In the genomic region with DNA sequence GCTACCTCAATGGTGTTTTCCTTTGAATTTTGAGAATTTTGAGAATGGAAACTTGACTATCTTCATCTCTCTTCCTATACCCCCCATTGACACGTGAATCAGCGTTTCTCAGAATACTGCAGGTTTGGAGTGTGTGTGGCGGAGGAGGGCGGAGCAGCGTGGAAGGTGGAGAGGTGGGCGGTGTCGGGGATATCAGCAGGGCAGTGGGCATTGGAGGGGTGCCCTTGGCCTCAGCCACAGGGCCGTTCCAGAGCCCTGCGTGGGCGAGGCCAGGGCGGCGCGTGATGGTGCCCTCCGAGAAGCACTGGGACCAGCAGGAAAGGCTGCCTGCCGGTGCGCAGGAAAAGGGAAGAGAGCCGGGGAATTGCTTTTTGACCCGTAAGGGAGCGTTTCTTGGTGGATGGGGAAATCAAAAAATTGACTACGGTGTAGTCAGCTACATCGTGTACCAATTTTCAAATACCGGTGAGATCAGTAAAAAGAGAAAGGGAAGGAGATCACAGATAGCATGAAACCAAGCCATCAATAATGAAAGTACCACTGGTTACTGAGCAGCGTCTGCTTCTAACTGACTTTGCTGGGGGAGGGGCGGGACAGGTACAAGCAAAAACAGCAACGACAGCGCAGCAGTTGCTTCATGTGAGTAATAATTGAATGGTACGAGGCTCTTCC, we compare ENCODE assay signal across 1 cellular context.
TF ChIP-seq lines count a peak whose summit lies in the region.

No MANE protein-coding gene starts in this region.

TF ChIP-seq in H1, 55 proteins besides CTCF, POLR2A, EP300 and RAD21 (continued from another document):
- TF ChIP-seq, protein P1, sequence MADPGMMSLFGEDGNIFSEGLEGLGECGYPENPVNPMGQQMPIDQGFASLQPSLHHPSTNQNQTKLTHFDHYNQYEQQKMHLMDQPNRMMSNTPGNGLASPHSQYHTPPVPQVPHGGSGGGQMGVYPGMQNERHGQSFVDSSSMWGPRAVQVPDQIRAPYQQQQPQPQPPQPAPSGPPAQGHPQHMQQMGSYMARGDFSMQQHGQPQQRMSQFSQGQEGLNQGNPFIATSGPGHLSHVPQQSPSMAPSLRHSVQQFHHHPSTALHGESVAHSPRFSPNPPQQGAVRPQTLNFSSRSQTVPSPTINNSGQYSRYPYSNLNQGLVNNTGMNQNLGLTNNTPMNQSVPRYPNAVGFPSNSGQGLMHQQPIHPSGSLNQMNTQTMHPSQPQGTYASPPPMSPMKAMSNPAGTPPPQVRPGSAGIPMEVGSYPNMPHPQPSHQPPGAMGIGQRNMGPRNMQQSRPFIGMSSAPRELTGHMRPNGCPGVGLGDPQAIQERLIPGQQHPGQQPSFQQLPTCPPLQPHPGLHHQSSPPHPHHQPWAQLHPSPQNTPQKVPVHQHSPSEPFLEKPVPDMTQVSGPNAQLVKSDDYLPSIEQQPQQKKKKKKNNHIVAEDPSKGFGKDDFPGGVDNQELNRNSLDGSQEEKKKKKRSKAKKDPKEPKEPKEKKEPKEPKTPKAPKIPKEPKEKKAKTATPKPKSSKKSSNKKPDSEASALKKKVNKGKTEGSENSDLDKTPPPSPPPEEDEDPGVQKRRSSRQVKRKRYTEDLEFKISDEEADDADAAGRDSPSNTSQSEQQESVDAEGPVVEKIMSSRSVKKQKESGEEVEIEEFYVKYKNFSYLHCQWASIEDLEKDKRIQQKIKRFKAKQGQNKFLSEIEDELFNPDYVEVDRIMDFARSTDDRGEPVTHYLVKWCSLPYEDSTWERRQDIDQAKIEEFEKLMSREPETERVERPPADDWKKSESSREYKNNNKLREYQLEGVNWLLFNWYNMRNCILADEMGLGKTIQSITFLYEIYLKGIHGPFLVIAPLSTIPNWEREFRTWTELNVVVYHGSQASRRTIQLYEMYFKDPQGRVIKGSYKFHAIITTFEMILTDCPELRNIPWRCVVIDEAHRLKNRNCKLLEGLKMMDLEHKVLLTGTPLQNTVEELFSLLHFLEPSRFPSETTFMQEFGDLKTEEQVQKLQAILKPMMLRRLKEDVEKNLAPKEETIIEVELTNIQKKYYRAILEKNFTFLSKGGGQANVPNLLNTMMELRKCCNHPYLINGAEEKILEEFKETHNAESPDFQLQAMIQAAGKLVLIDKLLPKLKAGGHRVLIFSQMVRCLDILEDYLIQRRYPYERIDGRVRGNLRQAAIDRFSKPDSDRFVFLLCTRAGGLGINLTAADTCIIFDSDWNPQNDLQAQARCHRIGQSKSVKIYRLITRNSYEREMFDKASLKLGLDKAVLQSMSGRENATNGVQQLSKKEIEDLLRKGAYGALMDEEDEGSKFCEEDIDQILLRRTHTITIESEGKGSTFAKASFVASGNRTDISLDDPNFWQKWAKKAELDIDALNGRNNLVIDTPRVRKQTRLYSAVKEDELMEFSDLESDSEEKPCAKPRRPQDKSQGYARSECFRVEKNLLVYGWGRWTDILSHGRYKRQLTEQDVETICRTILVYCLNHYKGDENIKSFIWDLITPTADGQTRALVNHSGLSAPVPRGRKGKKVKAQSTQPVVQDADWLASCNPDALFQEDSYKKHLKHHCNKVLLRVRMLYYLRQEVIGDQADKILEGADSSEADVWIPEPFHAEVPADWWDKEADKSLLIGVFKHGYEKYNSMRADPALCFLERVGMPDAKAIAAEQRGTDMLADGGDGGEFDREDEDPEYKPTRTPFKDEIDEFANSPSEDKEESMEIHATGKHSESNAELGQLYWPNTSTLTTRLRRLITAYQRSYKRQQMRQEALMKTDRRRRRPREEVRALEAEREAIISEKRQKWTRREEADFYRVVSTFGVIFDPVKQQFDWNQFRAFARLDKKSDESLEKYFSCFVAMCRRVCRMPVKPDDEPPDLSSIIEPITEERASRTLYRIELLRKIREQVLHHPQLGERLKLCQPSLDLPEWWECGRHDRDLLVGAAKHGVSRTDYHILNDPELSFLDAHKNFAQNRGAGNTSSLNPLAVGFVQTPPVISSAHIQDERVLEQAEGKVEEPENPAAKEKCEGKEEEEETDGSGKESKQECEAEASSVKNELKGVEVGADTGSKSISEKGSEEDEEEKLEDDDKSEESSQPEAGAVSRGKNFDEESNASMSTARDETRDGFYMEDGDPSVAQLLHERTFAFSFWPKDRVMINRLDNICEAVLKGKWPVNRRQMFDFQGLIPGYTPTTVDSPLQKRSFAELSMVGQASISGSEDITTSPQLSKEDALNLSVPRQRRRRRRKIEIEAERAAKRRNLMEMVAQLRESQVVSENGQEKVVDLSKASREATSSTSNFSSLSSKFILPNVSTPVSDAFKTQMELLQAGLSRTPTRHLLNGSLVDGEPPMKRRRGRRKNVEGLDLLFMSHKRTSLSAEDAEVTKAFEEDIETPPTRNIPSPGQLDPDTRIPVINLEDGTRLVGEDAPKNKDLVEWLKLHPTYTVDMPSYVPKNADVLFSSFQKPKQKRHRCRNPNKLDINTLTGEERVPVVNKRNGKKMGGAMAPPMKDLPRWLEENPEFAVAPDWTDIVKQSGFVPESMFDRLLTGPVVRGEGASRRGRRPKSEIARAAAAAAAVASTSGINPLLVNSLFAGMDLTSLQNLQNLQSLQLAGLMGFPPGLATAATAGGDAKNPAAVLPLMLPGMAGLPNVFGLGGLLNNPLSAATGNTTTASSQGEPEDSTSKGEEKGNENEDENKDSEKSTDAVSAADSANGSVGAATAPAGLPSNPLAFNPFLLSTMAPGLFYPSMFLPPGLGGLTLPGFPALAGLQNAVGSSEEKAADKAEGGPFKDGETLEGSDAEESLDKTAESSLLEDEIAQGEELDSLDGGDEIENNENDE (IDR thresholded peaks at IDR 0.05; ENCODE audit: insufficient replicate concordance, low read length), result no peak
- no peak for TF ChIP-seq EZH2 (IDR thresholded peaks at IDR 0.05; ENCODE audit: low read depth, low read length, severe bottlenecking)
- no peak for TF ChIP-seq CHD2 (IDR thresholded peaks at IDR 0.05; ENCODE audit: low read length)
- peak; percentile 12; the same call in 1 of the 2 replicates for TF ChIP-seq MAFK (IDR thresholded peaks at IDR 0.05; ENCODE audit: low read depth, low read length)
TF ChIP-seq in H1: peak in this region for 2.
